In the genomic region with DNA sequence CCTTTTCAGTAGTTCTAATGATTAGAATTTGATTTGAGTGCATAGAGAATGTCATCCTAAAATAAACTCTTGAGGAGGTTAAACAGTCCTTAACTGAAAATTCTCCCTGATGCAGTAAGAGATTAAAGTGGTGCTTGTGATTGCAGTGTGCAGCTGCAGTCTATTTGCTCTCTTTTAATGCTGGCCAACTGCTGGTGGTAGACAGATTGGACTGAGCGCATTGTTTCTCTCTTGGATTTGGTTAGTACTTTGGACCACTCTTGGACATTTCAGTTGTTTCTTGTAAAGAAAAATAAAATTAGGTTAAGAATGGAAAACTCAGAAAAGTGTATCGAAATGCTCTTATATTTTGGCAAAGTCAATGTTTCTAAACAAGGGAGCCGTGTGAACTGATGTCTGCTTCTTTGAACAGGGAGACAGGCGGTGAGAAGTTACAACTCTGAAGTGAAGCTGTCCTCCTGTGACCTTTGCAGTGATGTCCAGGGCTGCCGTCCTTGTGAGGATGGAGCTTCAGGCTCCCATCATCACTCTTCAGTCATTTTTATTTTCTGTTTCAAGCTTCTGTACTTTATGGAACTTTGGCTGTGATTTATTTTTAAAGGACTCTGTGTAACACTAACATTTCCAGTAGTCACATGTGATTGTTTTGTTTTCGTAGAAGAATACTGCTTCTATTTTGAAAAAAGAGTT, we compare ENCODE assay signal across 1 cellular context.
TF ChIP-seq lines count a peak whose summit lies in the region.

No MANE protein-coding gene starts in this region.

TF ChIP-seq in WTC11, 78 proteins besides CTCF, POLR2A, EP300 and RAD21 (continued from another document):
- TF ChIP-seq, protein P1, sequence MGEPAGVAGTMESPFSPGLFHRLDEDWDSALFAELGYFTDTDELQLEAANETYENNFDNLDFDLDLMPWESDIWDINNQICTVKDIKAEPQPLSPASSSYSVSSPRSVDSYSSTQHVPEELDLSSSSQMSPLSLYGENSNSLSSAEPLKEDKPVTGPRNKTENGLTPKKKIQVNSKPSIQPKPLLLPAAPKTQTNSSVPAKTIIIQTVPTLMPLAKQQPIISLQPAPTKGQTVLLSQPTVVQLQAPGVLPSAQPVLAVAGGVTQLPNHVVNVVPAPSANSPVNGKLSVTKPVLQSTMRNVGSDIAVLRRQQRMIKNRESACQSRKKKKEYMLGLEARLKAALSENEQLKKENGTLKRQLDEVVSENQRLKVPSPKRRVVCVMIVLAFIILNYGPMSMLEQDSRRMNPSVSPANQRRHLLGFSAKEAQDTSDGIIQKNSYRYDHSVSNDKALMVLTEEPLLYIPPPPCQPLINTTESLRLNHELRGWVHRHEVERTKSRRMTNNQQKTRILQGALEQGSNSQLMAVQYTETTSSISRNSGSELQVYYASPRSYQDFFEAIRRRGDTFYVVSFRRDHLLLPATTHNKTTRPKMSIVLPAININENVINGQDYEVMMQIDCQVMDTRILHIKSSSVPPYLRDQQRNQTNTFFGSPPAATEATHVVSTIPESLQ (CRISPR knock-in tag; IDR thresholded peaks at IDR 0.05), result no peak
- TF ChIP-seq, protein P2, sequence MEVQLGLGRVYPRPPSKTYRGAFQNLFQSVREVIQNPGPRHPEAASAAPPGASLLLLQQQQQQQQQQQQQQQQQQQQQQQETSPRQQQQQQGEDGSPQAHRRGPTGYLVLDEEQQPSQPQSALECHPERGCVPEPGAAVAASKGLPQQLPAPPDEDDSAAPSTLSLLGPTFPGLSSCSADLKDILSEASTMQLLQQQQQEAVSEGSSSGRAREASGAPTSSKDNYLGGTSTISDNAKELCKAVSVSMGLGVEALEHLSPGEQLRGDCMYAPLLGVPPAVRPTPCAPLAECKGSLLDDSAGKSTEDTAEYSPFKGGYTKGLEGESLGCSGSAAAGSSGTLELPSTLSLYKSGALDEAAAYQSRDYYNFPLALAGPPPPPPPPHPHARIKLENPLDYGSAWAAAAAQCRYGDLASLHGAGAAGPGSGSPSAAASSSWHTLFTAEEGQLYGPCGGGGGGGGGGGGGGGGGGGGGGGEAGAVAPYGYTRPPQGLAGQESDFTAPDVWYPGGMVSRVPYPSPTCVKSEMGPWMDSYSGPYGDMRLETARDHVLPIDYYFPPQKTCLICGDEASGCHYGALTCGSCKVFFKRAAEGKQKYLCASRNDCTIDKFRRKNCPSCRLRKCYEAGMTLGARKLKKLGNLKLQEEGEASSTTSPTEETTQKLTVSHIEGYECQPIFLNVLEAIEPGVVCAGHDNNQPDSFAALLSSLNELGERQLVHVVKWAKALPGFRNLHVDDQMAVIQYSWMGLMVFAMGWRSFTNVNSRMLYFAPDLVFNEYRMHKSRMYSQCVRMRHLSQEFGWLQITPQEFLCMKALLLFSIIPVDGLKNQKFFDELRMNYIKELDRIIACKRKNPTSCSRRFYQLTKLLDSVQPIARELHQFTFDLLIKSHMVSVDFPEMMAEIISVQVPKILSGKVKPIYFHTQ (CRISPR knock-in tag; IDR thresholded peaks at IDR 0.05), result no peak
- TF ChIP-seq GTF2I (CRISPR knock-in tag; conservative IDR thresholded peaks at IDR 0.05), result no peak
- TF ChIP-seq, protein P3, sequence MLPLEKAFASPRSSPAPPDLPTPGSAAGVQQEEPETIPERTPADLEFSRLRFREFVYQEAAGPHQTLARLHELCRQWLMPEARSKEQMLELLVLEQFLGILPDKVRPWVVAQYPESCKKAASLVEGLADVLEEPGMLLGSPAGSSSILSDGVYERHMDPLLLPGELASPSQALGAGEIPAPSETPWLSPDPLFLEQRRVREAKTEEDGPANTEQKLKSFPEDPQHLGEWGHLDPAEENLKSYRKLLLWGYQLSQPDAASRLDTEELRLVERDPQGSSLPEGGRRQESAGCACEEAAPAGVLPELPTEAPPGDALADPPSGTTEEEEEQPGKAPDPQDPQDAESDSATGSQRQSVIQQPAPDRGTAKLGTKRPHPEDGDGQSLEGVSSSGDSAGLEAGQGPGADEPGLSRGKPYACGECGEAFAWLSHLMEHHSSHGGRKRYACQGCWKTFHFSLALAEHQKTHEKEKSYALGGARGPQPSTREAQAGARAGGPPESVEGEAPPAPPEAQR (CRISPR knock-in tag; IDR thresholded peaks at IDR 0.05), result no peak
- TF ChIP-seq JUN (CRISPR knock-in tag; IDR thresholded peaks at IDR 0.05), result no peak
- TF ChIP-seq, protein P4, sequence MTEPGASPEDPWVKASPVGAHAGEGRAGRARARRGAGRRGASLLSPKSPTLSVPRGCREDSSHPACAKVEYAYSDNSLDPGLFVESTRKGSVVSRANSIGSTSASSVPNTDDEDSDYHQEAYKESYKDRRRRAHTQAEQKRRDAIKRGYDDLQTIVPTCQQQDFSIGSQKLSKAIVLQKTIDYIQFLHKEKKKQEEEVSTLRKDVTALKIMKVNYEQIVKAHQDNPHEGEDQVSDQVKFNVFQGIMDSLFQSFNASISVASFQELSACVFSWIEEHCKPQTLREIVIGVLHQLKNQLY (CRISPR knock-in tag; IDR thresholded peaks at IDR 0.05), result no peak
- TF ChIP-seq ZBTB21 (CRISPR knock-in tag; IDR thresholded peaks at IDR 0.05; ENCODE audit: borderline replicate concordance), result no peak
- TF ChIP-seq SOX15 (CRISPR knock-in tag; IDR thresholded peaks at IDR 0.05), result no peak
- TF ChIP-seq, protein P5, sequence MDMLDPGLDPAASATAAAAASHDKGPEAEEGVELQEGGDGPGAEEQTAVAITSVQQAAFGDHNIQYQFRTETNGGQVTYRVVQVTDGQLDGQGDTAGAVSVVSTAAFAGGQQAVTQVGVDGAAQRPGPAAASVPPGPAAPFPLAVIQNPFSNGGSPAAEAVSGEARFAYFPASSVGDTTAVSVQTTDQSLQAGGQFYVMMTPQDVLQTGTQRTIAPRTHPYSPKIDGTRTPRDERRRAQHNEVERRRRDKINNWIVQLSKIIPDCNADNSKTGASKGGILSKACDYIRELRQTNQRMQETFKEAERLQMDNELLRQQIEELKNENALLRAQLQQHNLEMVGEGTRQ (CRISPR knock-in tag; IDR thresholded peaks at IDR 0.05), result no peak
- TF ChIP-seq, protein P6, sequence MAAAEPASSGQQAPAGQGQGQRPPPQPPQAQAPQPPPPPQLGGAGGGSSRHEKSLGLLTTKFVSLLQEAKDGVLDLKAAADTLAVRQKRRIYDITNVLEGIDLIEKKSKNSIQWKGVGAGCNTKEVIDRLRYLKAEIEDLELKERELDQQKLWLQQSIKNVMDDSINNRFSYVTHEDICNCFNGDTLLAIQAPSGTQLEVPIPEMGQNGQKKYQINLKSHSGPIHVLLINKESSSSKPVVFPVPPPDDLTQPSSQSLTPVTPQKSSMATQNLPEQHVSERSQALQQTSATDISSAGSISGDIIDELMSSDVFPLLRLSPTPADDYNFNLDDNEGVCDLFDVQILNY (CRISPR knock-in tag; IDR thresholded peaks at IDR 0.05), result no peak
